In genomic region chr3:140844072-140844471, GRCh38 we compare ENCODE assay signal across 26 cellular contexts.
"Had no signal": no experiment of that assay in that cellular context is flagged by ENCODE, and none has a peak within 500 bp of the region (broad histone marks: within the 10 kb centered on the region; RNA-seq: fewer than 3 reads in every experiment).

No MANE protein-coding gene starts in this region.

- H3K4me3 Mint-ChIP-seq: activated CD4-positive, alpha-beta memory T cell treated with anti-CD3 and anti-CD28 coated beads, Interleukin-2, amount 10 ng/mL, durations not matched to agents 7 days and 5 days; activated CD4-positive, alpha-beta T cell treated with anti-CD3 and anti-CD28 coated beads, Interleukin-2, amount 10 ng/mL, durations not matched to agents 24 days and 14 days; activated naive CD4-positive, alpha-beta T cell treated with anti-CD3 and anti-CD28 coated beads for 36 hours; activated naive CD8-positive, alpha-beta T cell treated with anti-CD3 and anti-CD28 coated beads, Interleukin-2, amount 10 ng/mL, durations not matched to agents 7 days and 5 days; activated T-cell treated with anti-CD3 and anti-CD28 coated beads, Interleukin-2, amount 50 U/mL, for 72 hours; immature natural killer cell; naive thymus-derived CD4-positive, alpha-beta T cell; neural crest cell; type B pancreatic cell had no signal

- H3K36me3 ChIP-seq: breast epithelium, colonic mucosa, esophagus muscularis mucosa, left lung, sigmoid colon, thoracic aorta, vagina had no signal

- H2AFZ ChIP-seq: hepatocyte had no signal

- H3K27ac Mint-ChIP-seq: activated CD4-positive, alpha-beta memory T cell treated with anti-CD3 and anti-CD28 coated beads, Interleukin-2, amount 10 ng/mL, durations not matched to agents 7 days and 5 days; activated CD4-positive, alpha-beta T cell treated with anti-CD3 and anti-CD28 coated beads, Interleukin-2, amount 10 ng/mL, durations not matched to agents 24 days and 14 days; activated naive CD4-positive, alpha-beta T cell treated with anti-CD3 and anti-CD28 coated beads for 36 hours; activated naive CD8-positive, alpha-beta T cell treated with anti-CD3 and anti-CD28 coated beads, Interleukin-2, amount 10 ng/mL, durations not matched to agents 7 days and 5 days; activated T-cell treated with anti-CD3 and anti-CD28 coated beads, Interleukin-2, amount 50 U/mL, for 72 hours; immature natural killer cell; naive thymus-derived CD4-positive, alpha-beta T cell; type B pancreatic cell had no signal

- H3K4me1 ChIP-seq: breast epithelium, colonic mucosa, left lung, sigmoid colon, vagina had no signal

- FAIRE-seq: frontal cortex had no signal

- H3K79me2 ChIP-seq: hepatocyte had no signal

- H3K27me3 ChIP-seq: colonic mucosa, left lung, sigmoid colon, vagina had no signal

- DNase-seq: activated CD4-positive, alpha-beta memory T cell treated with anti-CD3 and anti-CD28 coated beads, Interleukin-2, amount 10 ng/mL, durations not matched to agents 7 days and 5 days; activated CD4-positive, alpha-beta T cell treated with anti-CD3 and anti-CD28 coated beads, Interleukin-2, amount 10 ng/mL, durations not matched to agents 24 days and 14 days; activated effector memory CD4-positive, alpha-beta T cell treated with Interleukin-2 at 50 U/mL for 16 hours; activated naive CD4-positive, alpha-beta T cell treated with anti-CD3 and anti-CD28 coated beads for 36 hours; activated naive CD8-positive, alpha-beta T cell treated with anti-CD3 and anti-CD28 coated beads, Interleukin-2, amount 10 ng/mL, durations not matched to agents 7 days and 5 days; activated T-cell treated with anti-CD3 and anti-CD28 coated beads, Interleukin-2, amount 50 U/mL, for 72 hours; amniotic stem cell; colonic mucosa; immature natural killer cell; left lung; naive thymus-derived CD4-positive, alpha-beta T cell; occipital lobe; posterior cingulate gyrus; sigmoid colon; stimulated activated CD4-positive, alpha-beta T cell treated with anti-CD3 and anti-CD28 coated beads, Interleukin-15, amount 100 ng/mL, for 24 hours; stimulated activated naive CD4-positive, alpha-beta T cell had no signal

- H3K4me3 ChIP-seq: breast epithelium, colonic mucosa, esophagus muscularis mucosa, hepatocyte, left lung, lung, sigmoid colon, smooth muscle cell, thoracic aorta, vagina had no signal

- H3K4me1 Mint-ChIP-seq: immature natural killer cell had no signal

- H3K36me3 Mint-ChIP-seq: activated naive CD8-positive, alpha-beta T cell treated with anti-CD3 and anti-CD28 coated beads, Interleukin-2, amount 10 ng/mL, durations not matched to agents 7 days and 5 days; immature natural killer cell; naive thymus-derived CD4-positive, alpha-beta T cell; type B pancreatic cell had no signal

- H3K9me3 ChIP-seq: breast epithelium, colonic mucosa, esophagus muscularis mucosa, left lung, sigmoid colon, thoracic aorta, vagina had no signal

- H3K4me2 ChIP-seq: hepatocyte, smooth muscle cell had no signal

- H3K27ac ChIP-seq: breast epithelium, colonic mucosa, esophagus muscularis mucosa, hepatocyte, left lung, sigmoid colon, thoracic aorta, vagina had no signal

- H3K9me3 Mint-ChIP-seq: activated CD4-positive, alpha-beta memory T cell treated with anti-CD3 and anti-CD28 coated beads, Interleukin-2, amount 10 ng/mL, durations not matched to agents 7 days and 5 days; activated CD4-positive, alpha-beta T cell treated with anti-CD3 and anti-CD28 coated beads, Interleukin-2, amount 10 ng/mL, durations not matched to agents 24 days and 14 days; activated naive CD4-positive, alpha-beta T cell treated with anti-CD3 and anti-CD28 coated beads for 36 hours; activated naive CD8-positive, alpha-beta T cell treated with anti-CD3 and anti-CD28 coated beads, Interleukin-2, amount 10 ng/mL, durations not matched to agents 7 days and 5 days; activated T-cell treated with anti-CD3 and anti-CD28 coated beads, Interleukin-2, amount 50 U/mL, for 72 hours; naive thymus-derived CD4-positive, alpha-beta T cell; neural crest cell; type B pancreatic cell had no signal

- ATAC-seq: activated T-cell treated with anti-CD3 and anti-CD28 coated beads, Interleukin-2, amount 50 U/mL, for 72 hours; left lung had no signal
